In genomic region chr1:10693497-10694273, GRCh38 we compare ENCODE assay signal across 8 cellular contexts.
DNase-seq lines count a peak whose midpoint lies in the region; ATAC-seq, FAIRE-seq and TF ChIP-seq lines count a peak whose summit lies in the region.

No MANE protein-coding gene starts in this region.

- H3K27ac Mint-ChIP-seq in activated naive CD8-positive, alpha-beta T cell treated with anti-CD3 and anti-CD28 coated beads, Interleukin-2, amount 50 U/mL, for 24 hours, result peak overlapping the region; percentile 76

- no peak for TF ChIP-seq POLR2A in GM12891 (IDR thresholded peaks at IDR 0.05; ENCODE audit: low read depth, low read length)

- H3K36me3 Mint-ChIP-seq in activated naive CD8-positive, alpha-beta T cell treated with anti-CD3 and anti-CD28 coated beads, Interleukin-2, amount 50 U/mL, for 24 hours (ENCODE audit: low read depth), result no peaks in the 10 kb centered on the region

- peak overlapping the region; percentile 41 for H3K9ac ChIP-seq in SK-N-MC (ENCODE audit: insufficient read length)

- H3K9me3 Mint-ChIP-seq in activated naive CD8-positive, alpha-beta T cell treated with anti-CD3 and anti-CD28 coated beads, Interleukin-2, amount 50 U/mL, for 24 hours, result no peaks in the 10 kb centered on the region

- peak overlapping the region; percentile 81 for H3K4me3 ChIP-seq in SK-N-MC

- H3K27ac ChIP-seq in SK-N-MC, result no peak overlapping the region

- peak overlapping the region; percentile 79 for H3K4me3 Mint-ChIP-seq in activated naive CD8-positive, alpha-beta T cell treated with anti-CD3 and anti-CD28 coated beads, Interleukin-2, amount 50 U/mL, for 24 hours

- peaks cover 8% of the 10 kb centered on the region for H3K27me3 Mint-ChIP-seq in activated naive CD8-positive, alpha-beta T cell treated with anti-CD3 and anti-CD28 coated beads, Interleukin-2, amount 50 U/mL, for 24 hours

- peak; percentile 58 for DNase-seq in GM12891 (ENCODE audit: insufficient read length, low spot score)
- DNase-seq in SK-N-MC (ENCODE audit: low read depth, low spot score), result no peak
- peak; percentile 51 for DNase-seq in activated naive CD8-positive, alpha-beta T cell treated with anti-CD3 and anti-CD28 coated beads, Interleukin-2, amount 50 U/mL, for 24 hours
- DNase-seq in inferior parietal cortex (ENCODE audit: extremely low spot score), result peak; percentile 5
- peak in 2 of 3 experiments; percentile 14 to 21 for DNase-seq in stimulated activated CD4-positive, alpha-beta T cell treated with anti-CD3 and anti-CD28 coated beads, TNF-alpha, amount 100 ng/mL, for 4 hours (ENCODE audit: low read depth in 3 of 3)

- H3K36me3 ChIP-seq in SK-N-MC (ENCODE audit: insufficient read depth, low read length), result no peaks in the 10 kb centered on the region

- peaks cover 43% of the 10 kb centered on the region for H3K4me1 Mint-ChIP-seq in activated naive CD8-positive, alpha-beta T cell treated with anti-CD3 and anti-CD28 coated beads, Interleukin-2, amount 50 U/mL, for 24 hours

- H3K9me3 ChIP-seq in SK-N-MC (ENCODE audit: low read depth, low read length), result no peaks in the 10 kb centered on the region

- no peak for FAIRE-seq in GM12891 (lab: Jason Lieb, UNC)

- ATAC-seq in HG03135 (IDR thresholded peaks at IDR 0.05; ENCODE audit: unreplicated experiment) (peak; percentile 13), HG03025 (IDR thresholded peaks at IDR 0.05; ENCODE audit: low FRiP score, unreplicated experiment) (no peak), HG03442 (IDR thresholded peaks at IDR 0.05; ENCODE audit: unreplicated experiment) (no peak)
- ATAC-seq in activated naive CD8-positive, alpha-beta T cell treated with anti-CD3 and anti-CD28 coated beads, Interleukin-2, amount 50 U/mL, for 24 hours, result no peak

TF ChIP-seq in GM12891, 5 proteins besides CTCF, POLR2A, EP300 and RAD21:
- TF ChIP-seq SPI1 (IDR thresholded peaks at IDR 0.05; ENCODE audit: low read depth, low read length), result no peak
- TF ChIP-seq POU2F2 (IDR thresholded peaks at IDR 0.05; ENCODE audit: low read depth, low read length), result no peak
- no peak for TF ChIP-seq TAF1 (IDR thresholded peaks at IDR 0.05; ENCODE audit: low read depth, low read length)
- no peak for TF ChIP-seq POLR2AphosphoS5 (IDR thresholded peaks at IDR 0.05; ENCODE audit: low read depth, low read length)
